ENCODE assay signal across 24 cellular contexts in the genomic region with DNA sequence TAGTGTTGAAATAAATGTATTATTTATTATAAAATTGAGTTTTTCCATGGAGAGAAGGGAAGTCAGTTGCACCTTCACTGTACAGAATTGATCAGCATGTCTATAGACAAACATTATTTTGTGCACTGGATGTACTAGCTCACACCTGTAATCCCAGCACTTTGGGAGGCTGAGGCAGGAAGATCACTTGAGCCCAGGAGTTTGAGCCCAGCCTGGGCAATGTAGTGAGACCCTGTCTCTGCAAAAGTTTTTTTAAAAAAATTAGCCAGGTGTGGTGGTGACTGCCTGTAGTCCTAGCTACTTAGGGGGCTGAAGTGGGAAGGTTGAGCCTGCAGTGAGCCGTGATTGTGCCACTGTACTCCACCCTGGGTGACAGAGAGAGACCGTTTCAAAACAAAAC.
"Had no signal": no experiment of that assay in that cellular context is flagged by ENCODE, and none has a peak within 500 bp of the region (broad histone marks: within the 10 kb centered on the region; RNA-seq: fewer than 3 reads in every experiment).

No MANE protein-coding gene starts in this region.

- H3K4me3 ChIP-seq: colonic mucosa, esophagus squamous epithelium, left ventricle myocardium inferior, lung, pancreas, prostate gland, suprapubic skin, tibial artery had no signal

- ATAC-seq: activated naive CD4-positive, alpha-beta T cell treated with anti-CD3 and anti-CD28 coated beads, Interleukin-2, amount 50 U/mL, for 72 hours; activated T-helper 17 cell treated with anti-CD3 and anti-CD28 coated beads, Interleukin-2, amount 50 U/mL, for 72 hours had no signal

- H3K9me3 ChIP-seq: colonic mucosa, esophagus squamous epithelium, left ventricle myocardium inferior, neutrophil, pancreas, prostate gland, suprapubic skin, tibial artery had no signal

- H3K36me3 ChIP-seq: colonic mucosa, esophagus squamous epithelium, left ventricle myocardium inferior, neutrophil, pancreas, prostate gland, suprapubic skin, tibial artery had no signal

- H3K27ac ChIP-seq: neutrophil had no signal

- H3K27ac Mint-ChIP-seq: activated CD4-positive, alpha-beta memory T cell treated with anti-CD3 and anti-CD28 coated beads, Interleukin-2, amount 10 ng/mL, durations not matched to agents 7 days and 5 days; activated CD4-positive, alpha-beta T cell treated with anti-CD3 and anti-CD28 coated beads, Interleukin-2, amount 10 ng/mL, durations not matched to agents 7 days and 5 days; activated naive CD4-positive, alpha-beta T cell treated with anti-CD3 and anti-CD28 coated beads, Interleukin-2, amount 50 U/mL, for 72 hours; activated T-cell treated with anti-CD3 and anti-CD28 coated beads, Interleukin-2, amount 50 U/mL, for 24 hours; activated T-helper 17 cell treated with anti-CD3 and anti-CD28 coated beads, Interleukin-2, amount 50 U/mL, for 72 hours; nephron progenitor cell had no signal

- DNase-seq: activated CD4-positive, alpha-beta memory T cell treated with anti-CD3 and anti-CD28 coated beads, Interleukin-2, amount 10 ng/mL, durations not matched to agents 7 days and 5 days; activated CD4-positive, alpha-beta T cell treated with anti-CD3 and anti-CD28 coated beads for 1 hour; activated CD4-positive, alpha-beta T cell treated with anti-CD3 and anti-CD28 coated beads, Interleukin-2, amount 10 ng/mL, durations not matched to agents 7 days and 5 days; activated CD8-positive, alpha-beta memory T cell treated with anti-CD3 and anti-CD28 coated beads, Interleukin-2, amount 50 U/mL, for 48 hours; activated gamma-delta T cell treated with Interleukin-2 at 50 U/mL for 16 hours; activated T-cell treated with anti-CD3 and anti-CD28 coated beads, Interleukin-2, amount 50 U/mL, for 24 hours; colonic mucosa; effector CD8-positive, alpha-beta T cell; esophagus squamous epithelium; left ventricle myocardium inferior; naive B cell; nephron progenitor cell; pancreas; stimulated activated CD4-positive, alpha-beta T cell treated with anti-CD3 and anti-CD28 coated beads, Interleukin-15, amount 100 ng/mL, for 24 hours; stimulated activated CD4-positive, alpha-beta T cell treated with anti-CD3 and anti-CD28 coated beads, Interleukin-2, amount 100 ng/mL, for 24 hours; stimulated activated naive CD4-positive, alpha-beta T cell; T-helper 2 cell; tibial artery had no signal

- H3K27me3 Mint-ChIP-seq: activated CD4-positive, alpha-beta memory T cell treated with anti-CD3 and anti-CD28 coated beads, Interleukin-2, amount 10 ng/mL, durations not matched to agents 7 days and 5 days; activated CD4-positive, alpha-beta T cell treated with anti-CD3 and anti-CD28 coated beads, Interleukin-2, amount 10 ng/mL, durations not matched to agents 7 days and 5 days; activated T-cell treated with anti-CD3 and anti-CD28 coated beads, Interleukin-2, amount 50 U/mL, for 24 hours; activated T-helper 17 cell treated with anti-CD3 and anti-CD28 coated beads, Interleukin-2, amount 50 U/mL, for 72 hours had no signal

- H3K4me1 ChIP-seq: colonic mucosa, prostate gland had no signal

- H3K9me3 Mint-ChIP-seq: activated CD4-positive, alpha-beta memory T cell treated with anti-CD3 and anti-CD28 coated beads, Interleukin-2, amount 10 ng/mL, durations not matched to agents 7 days and 5 days; activated T-cell treated with anti-CD3 and anti-CD28 coated beads, Interleukin-2, amount 50 U/mL, for 24 hours; activated T-helper 17 cell treated with anti-CD3 and anti-CD28 coated beads, Interleukin-2, amount 50 U/mL, for 72 hours; naive B cell had no signal

- H3K4me3 Mint-ChIP-seq: activated CD4-positive, alpha-beta memory T cell treated with anti-CD3 and anti-CD28 coated beads, Interleukin-2, amount 10 ng/mL, durations not matched to agents 7 days and 5 days; activated CD4-positive, alpha-beta T cell treated with anti-CD3 and anti-CD28 coated beads, Interleukin-2, amount 10 ng/mL, durations not matched to agents 7 days and 5 days; activated T-cell treated with anti-CD3 and anti-CD28 coated beads, Interleukin-2, amount 50 U/mL, for 24 hours; activated T-helper 17 cell treated with anti-CD3 and anti-CD28 coated beads, Interleukin-2, amount 50 U/mL, for 72 hours; naive B cell; nephron progenitor cell had no signal

- H3K4me1 Mint-ChIP-seq: naive B cell had no signal

- H3K27me3 ChIP-seq: colonic mucosa, esophagus squamous epithelium, neutrophil, pancreas, suprapubic skin, tibial artery had no signal
